ENCODE assay signal across 8 cellular contexts in the genomic region with DNA sequence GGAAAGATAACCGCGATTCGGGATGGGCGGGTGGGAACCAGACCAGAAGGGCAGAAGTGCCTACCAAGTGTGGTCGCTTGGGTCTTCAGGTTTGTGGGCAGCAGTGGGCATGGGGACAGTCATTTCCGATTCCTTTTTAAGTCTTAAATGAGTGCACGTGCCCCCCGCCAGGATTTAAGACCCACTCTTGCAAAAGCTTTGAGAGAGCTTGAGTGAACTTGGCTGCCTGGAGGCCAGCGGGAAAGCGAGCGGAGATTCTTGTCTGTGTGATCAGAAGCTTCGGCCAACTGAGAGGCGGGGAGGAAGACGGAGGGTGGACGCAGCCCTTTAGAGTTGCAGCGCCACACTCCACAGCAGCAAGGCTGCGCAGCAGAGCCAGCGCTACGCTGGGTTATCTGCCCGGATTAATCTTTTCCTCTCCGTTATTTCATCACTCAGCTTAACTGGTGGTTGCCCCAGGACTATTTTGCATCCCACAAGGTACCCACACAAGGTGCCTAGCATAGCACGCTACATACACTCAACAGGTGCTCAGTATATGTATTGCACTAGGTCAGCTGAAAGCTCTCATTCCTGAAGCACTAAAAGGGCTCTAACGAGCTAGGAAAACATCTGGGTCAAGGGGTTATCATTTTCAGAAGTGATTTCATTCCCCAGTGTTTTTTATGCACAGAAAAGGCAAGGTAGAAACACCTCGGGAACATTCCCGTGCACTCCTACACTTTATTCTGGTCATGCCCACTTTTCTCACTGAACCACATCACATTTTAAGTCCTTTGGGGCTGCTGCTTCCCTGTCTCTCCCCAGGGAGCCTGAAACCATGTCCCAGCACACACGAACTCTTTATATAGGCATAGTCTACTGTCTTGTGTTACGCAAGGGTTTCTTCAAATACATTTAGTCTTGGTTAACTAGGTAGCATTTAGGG. TPM values are rescaled to one million over a fixed set of nuclear protein-coding genes. Genes with fewer than 3 reads are reported as not detected.
DNase-seq lines count a peak whose midpoint lies in the region; ATAC-seq and TF ChIP-seq lines count a peak whose summit lies in the region.

No MANE protein-coding gene starts in this region.

- no peaks in the 10 kb centered on the region for H3K9me3 Mint-ChIP-seq in activated naive CD4-positive, alpha-beta T cell treated with anti-CD3 and anti-CD28 coated beads, Interleukin-2, amount 50 U/mL, for 72 hours

- H3K4me3 ChIP-seq in right atrium auricular region: peak overlapping the region; percentile 54 to 71

- H3K9me3 ChIP-seq in right atrium auricular region: no peaks in the 10 kb centered on the region

- H3K36me3 Mint-ChIP-seq in activated naive CD4-positive, alpha-beta T cell treated with anti-CD3 and anti-CD28 coated beads, Interleukin-2, amount 50 U/mL, for 72 hours: peaks cover 4% of the 10 kb centered on the region in 2 donors

- peak overlapping the region; percentile 77 to 80 for H3K27ac ChIP-seq in right atrium auricular region

- intact Hi-C loops in posterior vena cava (cut with DNase I): no loop called here

- peaks cover 0 to 7% of the 10 kb centered on the region in 2 donors for H3K27me3 ChIP-seq in right atrium auricular region

- peaks cover 0 to 31% of the 10 kb centered on the region in 2 donors for H3K4me1 ChIP-seq in right atrium auricular region

- DNase-seq in Ammon's horn (ENCODE audit: low spot score) (peak; percentile 77), NCI-H748 (lab: John Stamatoyannopoulos, UW; ENCODE audit: unreplicated experiment) (peak; percentile 68), right atrium auricular region (ENCODE audit: low spot score) (peak; percentile 70), posterior vena cava (ENCODE audit: low spot score) (peak; percentile 90), NCI-H1694 (lab: John Stamatoyannopoulos, UW) (no peak), NCI-H2171 treated with DMSO at 0.1 percent for 48 hours (lab: John Stamatoyannopoulos, UW) (no peak)
- DNase-seq in activated naive CD4-positive, alpha-beta T cell treated with anti-CD3 and anti-CD28 coated beads, Interleukin-2, amount 50 U/mL, for 72 hours (ENCODE audit: low spot score in 2 of 2): no peak

- no peaks in the 10 kb centered on the region for H3K36me3 ChIP-seq in right atrium auricular region

- TF ChIP-seq CTCF in right atrium auricular region (IDR thresholded peaks at IDR 0.05): peak in 1 of 2 donors; percentile 43

- peak; percentile 17 for TF ChIP-seq POLR2A in GM19193 (IDR thresholded peaks at IDR 0.05; ENCODE audit: extremely low read depth, insufficient read depth, insufficient read length)

- ATAC-seq in activated naive CD4-positive, alpha-beta T cell treated with anti-CD3 and anti-CD28 coated beads, Interleukin-2, amount 50 U/mL, for 72 hours: peak; percentile 18 to 22

- peak overlapping the region in 1 of 2 donors; percentile 82 for H3K27ac Mint-ChIP-seq in activated naive CD4-positive, alpha-beta T cell treated with anti-CD3 and anti-CD28 coated beads, Interleukin-2, amount 50 U/mL, for 72 hours

RNA-seq across cellular contexts. Expression of a gene that starts 1.5 kb away (rescaled TPM):
- total RNA-seq in activated naive CD4-positive, alpha-beta T cell treated with anti-CD3 and anti-CD28 coated beads, Interleukin-2, amount 50 U/mL, for 72 hours: 10 to 100 TPM; 14.0 to 31.4 TPM
- total RNA-seq in right atrium auricular region (1 to 10 TPM in 1 of 2 donors, under 1 TPM in 1; 0.96 to 3.3 TPM), posterior vena cava (10 to 100 TPM; 10.8 to 20.1 TPM)

Comparison
In these comparisons a context has a peak if more than half of its experiments do, and no peak if none do; other contexts are left out.
1. DNase-seq: peak in Ammon's horn (single experiment), NCI-H748 (single experiment), right atrium auricular region (single experiment) and posterior vena cava (single experiment); none in activated naive CD4-positive, alpha-beta T cell treated with anti-CD3 and anti-CD28 coated beads, Interleukin-2, amount 50 U/mL, for 72 hours (0 of 2), NCI-H1694 (single experiment) and NCI-H2171 treated with DMSO at 0.1 percent for 48 hours (single experiment).